Comparison of ENCODE assay signal across 17 cellular contexts in genomic region chr3:129783470-129783869, GRCh38.
"Had no signal": no experiment of that assay in that cellular context is flagged by ENCODE, and none has a peak within 500 bp of the region (broad histone marks: within the 10 kb centered on the region; RNA-seq: fewer than 3 reads in every experiment).

No MANE protein-coding gene starts in this region.

- H3K9me3 ChIP-seq: left lung, ovary, thyroid gland had no signal

- H3K4me1 ChIP-seq: left lung had no signal

- H3K4me3 ChIP-seq: hepatocyte, left lung, ovary, thyroid gland had no signal

- ATAC-seq: activated CD8-positive, alpha-beta T cell treated with anti-CD3 and anti-CD28 coated beads, Interleukin-2, amount 10 ng/mL, durations not matched to agents 7 days and 5 days; left lung; naive thymus-derived CD4-positive, alpha-beta T cell; stimulated activated memory B cell treated with anti-CD40 and anti-IgM and Interleukin-4, amounts not matched to agents 10 μg/mL and 1 μg/mL and 100 μg/mL, for 72 hours had no signal

- DNase-seq: activated B cell treated with CpG ODN at 0.5 μM for 24 hours; activated CD4-positive, alpha-beta T cell treated with anti-CD3 and anti-CD28 coated beads, Interleukin-2, amount 10 ng/mL, durations not matched to agents 24 days and 14 days; activated CD8-positive, alpha-beta memory T cell treated with anti-CD3 and anti-CD28 coated beads, Interleukin-2, amount 50 U/mL, for 4 hours; activated CD8-positive, alpha-beta T cell treated with anti-CD3 and anti-CD28 coated beads, Interleukin-2, amount 10 ng/mL, durations not matched to agents 7 days and 5 days; activated effector memory CD4-positive, alpha-beta T cell treated with anti-CD3 and anti-CD28 coated beads, Interleukin-2, amount 50 U/mL, for 16 hours; activated T-cell treated with anti-CD3 and anti-CD28 coated beads, Interleukin-2, amount 50 U/mL, for 48 hours; amniotic stem cell; brain microvascular endothelial cell; cortex of kidney; effector memory CD4-positive, alpha-beta T cell; islet precursor cell; left lung; naive thymus-derived CD4-positive, alpha-beta T cell; ovary; thyroid gland had no signal

- H3K36me3 ChIP-seq: brain microvascular endothelial cell, left lung, ovary, thyroid gland had no signal

- H3K27me3 ChIP-seq: brain microvascular endothelial cell, hepatocyte, left lung, ovary, thyroid gland had no signal

- H3K27ac ChIP-seq: brain microvascular endothelial cell, hepatocyte, left lung, ovary, thyroid gland had no signal
